Comparison of ENCODE assay signal across 1 cellular context in genomic region chr17:5467416-5467815, GRCh38.
TF ChIP-seq lines count a peak whose summit lies in the region.

No MANE protein-coding gene starts in this region.

TF ChIP-seq in endothelial cell of umbilical vein, 7 proteins besides CTCF, POLR2A, EP300 and RAD21:
- TF ChIP-seq GATA2 (IDR thresholded peaks at IDR 0.05; ENCODE audit: insufficient read depth, insufficient read length, low read depth, low read length) (no peak), FOS (IDR thresholded peaks at IDR 0.05; ENCODE audit: borderline replicate concordance, insufficient read depth, low read length) (no peak), MAX (IDR thresholded peaks at IDR 0.05; ENCODE audit: insufficient read depth, insufficient read length) (no peak), EZH2 (IDR thresholded peaks at IDR 0.05; ENCODE audit: borderline replicate concordance, low read depth, low read length, severe bottlenecking) (no peak), POLR2AphosphoS5 (IDR thresholded peaks at IDR 0.05; ENCODE audit: insufficient read depth, low read depth, low read length) (no peak), JUN (IDR thresholded peaks at IDR 0.05; ENCODE audit: borderline replicate concordance, insufficient read depth, insufficient read length, low read depth) (no peak), MYC (IDR thresholded peaks at IDR 0.05; ENCODE audit: low read depth, low read length) (no peak)
TF ChIP-seq in endothelial cell of umbilical vein: peak in this region for 0.
